Comparison of ENCODE assay signal across 10 cellular contexts in genomic region chr5:132271251-132272246, GRCh38. TPM values are rescaled to one million over a fixed set of nuclear protein-coding genes. Genes with fewer than 3 reads are reported as not detected.
DNase-seq lines count a peak whose midpoint lies in the region; ATAC-seq, FAIRE-seq and TF ChIP-seq lines count a peak whose summit lies in the region.
"Had no signal": no experiment of that assay in that cellular context is flagged by ENCODE, and none has a peak within 500 bp of the region (broad histone marks: within the 10 kb centered on the region; RNA-seq: fewer than 3 reads in every experiment).

No MANE protein-coding gene starts in this region.

- ATAC-seq in upper lobe of left lung (ENCODE audit: low FRiP score in 2 of 2): peak in 1 of 2 donors; percentile 2
- ATAC-seq in HG02973 (IDR thresholded peaks at IDR 0.05; ENCODE audit: unreplicated experiment): no peak
- no peak for ATAC-seq in GM18498 (IDR thresholded peaks at IDR 0.05; ENCODE audit: unreplicated experiment)

- no peaks in the 10 kb centered on the region for H3K9me3 Mint-ChIP-seq in activated naive CD4-positive, alpha-beta T cell treated with anti-CD3 and anti-CD28 coated beads, Interleukin-2, amount 50 U/mL, for 24 hours

- H3K27ac ChIP-seq in adrenal gland (no peak overlapping the region), kidney (ENCODE audit: low read depth in 2 of 2, low read length in 2 of 2) (no peak overlapping the region), upper lobe of left lung (no peak overlapping the region)

- no peak overlapping the region for H3K27ac Mint-ChIP-seq in activated naive CD4-positive, alpha-beta T cell treated with anti-CD3 and anti-CD28 coated beads, Interleukin-2, amount 50 U/mL, for 24 hours

- TF ChIP-seq EP300 in upper lobe of left lung (IDR thresholded peaks at IDR 0.05): no peak

- intact Hi-C loops in adrenal gland (cut with DNase I): loop anchor here (10.0 kb wide), 2 partner anchors 223 to 233 kb away; partner anchors contain the start of gene IRF1 (in 1 of the 2)
- intact Hi-C loops in kidney (cut with DNase I): no loop called here

- H3K9ac ChIP-seq in kidney (ENCODE audit: low read length in 2 of 2): no peak overlapping the region

- H3K9me3 ChIP-seq in adrenal gland (replicated peaks in 1 of 3) (no peaks in the 10 kb centered on the region), kidney (ENCODE audit: control insufficient read depth in 1 of 2, low read length in 2 of 2) (no peaks in the 10 kb centered on the region), upper lobe of left lung (no peaks in the 10 kb centered on the region)

- no peak for TF ChIP-seq CTCF in adrenal gland (IDR thresholded peaks at IDR 0.05)
- TF ChIP-seq CTCF in kidney (IDR thresholded peaks at IDR 0.05; ENCODE audit: borderline replicate concordance, extremely low read depth, insufficient read depth): no peak
- TF ChIP-seq CTCF in upper lobe of left lung (IDR thresholded peaks at IDR 0.05): no peak

- TF ChIP-seq POLR2A in adrenal gland (IDR thresholded peaks at IDR 0.05) (no peak), upper lobe of left lung (IDR thresholded peaks at IDR 0.05) (no peak)

- DNase-seq in activated naive CD4-positive, alpha-beta T cell treated with Interleukin-2 at 50 U/mL for 16 hours: no peak
- DNase-seq in adrenal gland: peak in 4 of 7 donors; percentile 13 to 53 (median 18)
- DNase-seq in kidney: peak; percentile 71
- peak; percentile 18 to 82 for DNase-seq in upper lobe of left lung
- DNase-seq in DMS114 treated with DMSO at 0.1 percent for 48 hours (lab: John Stamatoyannopoulos, UW; ENCODE audit: unreplicated experiment): no peak
- DNase-seq: dermis blood vessel endothelial cell, KG1 had no signal

- H3K27me3 Mint-ChIP-seq in activated naive CD4-positive, alpha-beta T cell treated with anti-CD3 and anti-CD28 coated beads, Interleukin-2, amount 50 U/mL, for 24 hours: peaks cover 9% of the 10 kb centered on the region

- no peak overlapping the region for H3K4me3 ChIP-seq in adrenal gland
- H3K4me3 ChIP-seq in kidney (ENCODE audit: low read length in 2 of 2): peak overlapping the region in 1 of 2 donors; percentile 74
- peak overlapping the region in 1 of 4 donors; percentile 23 for H3K4me3 ChIP-seq in upper lobe of left lung

- H3K36me3 ChIP-seq in adrenal gland (replicated peaks in 1 of 2): no peaks in the 10 kb centered on the region
- H3K36me3 ChIP-seq in kidney (ENCODE audit: control insufficient read depth in 1 of 2, insufficient read depth in 2 of 2, low read length in 2 of 2): peaks cover 2 to 6% of the 10 kb centered on the region in 2 donors
- H3K36me3 ChIP-seq in upper lobe of left lung: no peaks in the 10 kb centered on the region

- H3K4me1 ChIP-seq in adrenal gland (replicated peaks in 1 of 2) (no peaks in the 10 kb centered on the region), kidney (ENCODE audit: control insufficient read depth in 1 of 2, insufficient read depth in 1 of 2, low read depth in 1 of 2, low read length in 2 of 2) (peaks cover 8 to 19% of the 10 kb centered on the region in 2 donors), upper lobe of left lung (peaks cover 0 to 7% (median 6%) of the 10 kb centered on the region in 4 donors)

- FAIRE-seq in kidney (lab: Jason Lieb, UNC): no peak

- H3K4me3 Mint-ChIP-seq in activated naive CD4-positive, alpha-beta T cell treated with anti-CD3 and anti-CD28 coated beads, Interleukin-2, amount 50 U/mL, for 24 hours: peak overlapping the region; percentile 15

- WGBS in adrenal gland, 4 donors: 73 to 84% (median 75%) methylated on average over 50 to 77 of the region's 77 CpGs
- 78 to 92% methylated on average over 48 to 70 of the region's 77 CpGs for WGBS in upper lobe of left lung, 2 donors

- no peaks in the 10 kb centered on the region for H3K36me3 Mint-ChIP-seq in activated naive CD4-positive, alpha-beta T cell treated with anti-CD3 and anti-CD28 coated beads, Interleukin-2, amount 50 U/mL, for 24 hours

- H3K27me3 ChIP-seq in adrenal gland (no peaks in the 10 kb centered on the region), upper lobe of left lung (no peaks in the 10 kb centered on the region)

- peaks cover 11% of the 10 kb centered on the region for H3K4me1 Mint-ChIP-seq in activated naive CD4-positive, alpha-beta T cell treated with anti-CD3 and anti-CD28 coated beads, Interleukin-2, amount 50 U/mL, for 24 hours

RNA-seq across cellular contexts. Expression of gene PDLIM4, which starts 14.1 kb away (rescaled TPM):
- total RNA-seq in adrenal gland (10 to 100 TPM in 1 of 8 donors, 1 to 10 TPM in 6, under 1 TPM in 1; 0.87 to 11.7 (median 4.3) TPM), kidney (47.0 TPM), upper lobe of left lung (10 to 100 TPM in 4 of 6 donors, 1 to 10 TPM in 2; 3.3 to 14.2 (median 10.6) TPM)
- polyA plus RNA-seq in adrenal gland (10 to 100 TPM in 2 of 3 donors, 1 to 10 TPM in 1; 2.8 to 20.2 (median 14.3) TPM), kidney (ENCODE audit: insufficient read depth, low read depth, low replicate concordance) (31.6 TPM)

RNA-seq across cellular contexts. Expression of gene SLC22A4, which starts 22.6 kb away (rescaled TPM):
- 1 to 10 TPM; 1.4 to 8.2 (median 3.0) TPM for total RNA-seq in adrenal gland
- polyA plus RNA-seq in adrenal gland: 1 to 10 TPM; 3.3 to 4.0 (median 3.7) TPM
- 2.4 TPM for total RNA-seq in kidney
- polyA plus RNA-seq in kidney (ENCODE audit: insufficient read depth, low read depth, low replicate concordance): 7.6 TPM
- total RNA-seq in upper lobe of left lung: 10 to 100 TPM in 2 of 6 donors, 1 to 10 TPM in 4; 3.9 to 17.8 (median 8.1) TPM

RNA-seq across cellular contexts. Expression of gene P4HA2, which starts 43.9 kb away (rescaled TPM):
- total RNA-seq in adrenal gland (10 to 100 TPM in 7 of 8 donors, 1 to 10 TPM in 1; 9.9 to 34.0 (median 16.8) TPM), kidney (32.5 TPM), upper lobe of left lung (10 to 100 TPM; 37.7 to 85.2 (median 57.5) TPM)
- polyA plus RNA-seq in adrenal gland (10 to 100 TPM; 10.3 to 12.6 (median 11.6) TPM), kidney (ENCODE audit: insufficient read depth, low read depth, low replicate concordance) (54.1 TPM)

Comparison
In these comparisons a context has a peak if more than half of its experiments do, and no peak if none do; other contexts are left out.
1. DNase-seq: peak in adrenal gland (4 of 7), kidney (single experiment) and upper lobe of left lung (2 of 2); none in activated naive CD4-positive, alpha-beta T cell treated with Interleukin-2 at 50 U/mL for 16 hours (single experiment) and DMS114 treated with DMSO at 0.1 percent for 48 hours (single experiment).